In genomic region chr1:158714754-158715153, GRCh38 we compare ENCODE assay signal across 30 cellular contexts. TPM values are rescaled to one million over a fixed set of nuclear protein-coding genes. Genes with fewer than 3 reads are reported as not detected.
"Had no signal": no experiment of that assay in that cellular context is flagged by ENCODE, and none has a peak within 500 bp of the region (broad histone marks: within the 10 kb centered on the region; RNA-seq: fewer than 3 reads in every experiment).

No MANE protein-coding gene starts in this region.

- H3K27ac Mint-ChIP-seq: activated CD4-positive, alpha-beta memory T cell treated with anti-CD3 and anti-CD28 coated beads, Interleukin-2, amount 10 ng/mL, durations not matched to agents 7 days and 5 days; activated CD4-positive, alpha-beta T cell treated with anti-CD3 and anti-CD28 coated beads, Interleukin-2, amount 10 ng/mL, durations not matched to agents 7 days and 5 days; activated naive CD8-positive, alpha-beta T cell treated with anti-CD3 and anti-CD28 coated beads for 36 hours; activated naive CD8-positive, alpha-beta T cell treated with anti-CD3 and anti-CD28 coated beads, Interleukin-2, amount 50 U/mL, for 24 hours; activated T-cell treated with anti-CD3 and anti-CD28 coated beads, Interleukin-2, amount 50 U/mL, for 24 hours; activated T-cell treated with anti-CD3 and anti-CD28 coated beads, Interleukin-2, amount 50 U/mL, for 72 hours had no signal

- H3K4me3 Mint-ChIP-seq: activated CD4-positive, alpha-beta memory T cell treated with anti-CD3 and anti-CD28 coated beads, Interleukin-2, amount 10 ng/mL, durations not matched to agents 7 days and 5 days; activated CD4-positive, alpha-beta T cell treated with anti-CD3 and anti-CD28 coated beads, Interleukin-2, amount 10 ng/mL, durations not matched to agents 7 days and 5 days; activated naive CD8-positive, alpha-beta T cell treated with anti-CD3 and anti-CD28 coated beads for 36 hours; activated naive CD8-positive, alpha-beta T cell treated with anti-CD3 and anti-CD28 coated beads, Interleukin-2, amount 50 U/mL, for 24 hours; activated T-cell treated with anti-CD3 and anti-CD28 coated beads, Interleukin-2, amount 50 U/mL, for 24 hours; activated T-cell treated with anti-CD3 and anti-CD28 coated beads, Interleukin-2, amount 50 U/mL, for 72 hours had no signal

- H3K9me3 Mint-ChIP-seq: activated CD4-positive, alpha-beta memory T cell treated with anti-CD3 and anti-CD28 coated beads, Interleukin-2, amount 10 ng/mL, durations not matched to agents 7 days and 5 days; activated CD4-positive, alpha-beta T cell treated with anti-CD3 and anti-CD28 coated beads, Interleukin-2, amount 10 ng/mL, durations not matched to agents 7 days and 5 days; activated naive CD8-positive, alpha-beta T cell treated with anti-CD3 and anti-CD28 coated beads for 36 hours; activated naive CD8-positive, alpha-beta T cell treated with anti-CD3 and anti-CD28 coated beads, Interleukin-2, amount 50 U/mL, for 24 hours; activated T-cell treated with anti-CD3 and anti-CD28 coated beads, Interleukin-2, amount 50 U/mL, for 24 hours had no signal

- H3K27ac ChIP-seq: adrenal gland, body of pancreas, esophagus muscularis mucosa, gastroesophageal sphincter, heart right ventricle had no signal

- H3K4me3 ChIP-seq: adrenal gland, body of pancreas, esophagus muscularis mucosa, gastroesophageal sphincter, heart right ventricle had no signal

- ATAC-seq: activated naive CD8-positive, alpha-beta T cell treated with anti-CD3 and anti-CD28 coated beads, Interleukin-2, amount 50 U/mL, for 24 hours; activated T-cell treated with anti-CD3 and anti-CD28 coated beads, Interleukin-2, amount 50 U/mL, for 72 hours; body of pancreas; gastroesophageal sphincter; heart right ventricle had no signal

- H3K27me3 ChIP-seq: adrenal gland, body of pancreas, gastroesophageal sphincter, heart right ventricle had no signal

- H3K4me1 Mint-ChIP-seq: activated CD4-positive, alpha-beta T cell treated with anti-CD3 and anti-CD28 coated beads, Interleukin-2, amount 10 ng/mL, durations not matched to agents 7 days and 5 days had no signal

- FAIRE-seq: colon had no signal

- H3K36me3 ChIP-seq: adrenal gland, esophagus muscularis mucosa, gastroesophageal sphincter, heart right ventricle had no signal

- DNase-seq: activated CD4-positive, alpha-beta memory T cell treated with anti-CD3 and anti-CD28 coated beads, Interleukin-2, amount 10 ng/mL, durations not matched to agents 7 days and 5 days; activated CD4-positive, alpha-beta T cell treated with anti-CD3 and anti-CD28 coated beads for 1 hour; activated CD4-positive, alpha-beta T cell treated with anti-CD3 and anti-CD28 coated beads for 4 hours; activated CD4-positive, alpha-beta T cell treated with anti-CD3 and anti-CD28 coated beads, Interleukin-2, amount 10 ng/mL, durations not matched to agents 7 days and 5 days; activated CD4-positive, alpha-beta T cell treated with anti-CD3 and anti-CD28 coated beads, Interleukin-2, amount 50 U/mL, for 4 hours; activated CD8-positive, alpha-beta memory T cell treated with anti-CD3 and anti-CD28 coated beads, Interleukin-2, amount 50 U/mL, for 48 hours; activated gamma-delta T cell; activated naive CD4-positive, alpha-beta T cell; activated naive CD4-positive, alpha-beta T cell treated with anti-CD3 and anti-CD28 coated beads, Interleukin-2, amount 50 U/mL, for 16 hours; activated naive CD8-positive, alpha-beta T cell treated with anti-CD3 and anti-CD28 coated beads for 36 hours; activated naive CD8-positive, alpha-beta T cell treated with anti-CD3 and anti-CD28 coated beads, Interleukin-2, amount 50 U/mL, for 24 hours; activated T-cell treated with anti-CD3 and anti-CD28 coated beads for 4 hours; activated T-cell treated with anti-CD3 and anti-CD28 coated beads, Interleukin-2, amount 50 U/mL, for 24 hours; activated T-cell treated with anti-CD3 and anti-CD28 coated beads, Interleukin-2, amount 50 U/mL, for 72 hours; adrenal gland; amygdala; aorta; body of pancreas; caudate nucleus; effector memory CD4-positive, alpha-beta T cell; erythroblast; foreskin melanocyte; heart right ventricle had no signal

- H3K36me3 Mint-ChIP-seq: activated naive CD8-positive, alpha-beta T cell treated with anti-CD3 and anti-CD28 coated beads for 36 hours had no signal

- H3K9me3 ChIP-seq: adrenal gland, body of pancreas, esophagus muscularis mucosa, gastroesophageal sphincter, heart right ventricle had no signal

- H3K4me1 ChIP-seq: adrenal gland, body of pancreas, esophagus muscularis mucosa, gastroesophageal sphincter, heart right ventricle had no signal

RNA-seq across cellular contexts. Expression of gene OR6K3, which starts 5.8 kb away (rescaled TPM):
- total RNA-seq: activated CD4-positive, alpha-beta memory T cell treated with anti-CD3 and anti-CD28 coated beads, Interleukin-2, amount 10 ng/mL, durations not matched to agents 7 days and 5 days; activated CD4-positive, alpha-beta T cell treated with anti-CD3 and anti-CD28 coated beads, Interleukin-2, amount 10 ng/mL, durations not matched to agents 7 days and 5 days; activated naive CD8-positive, alpha-beta T cell treated with anti-CD3 and anti-CD28 coated beads for 36 hours; activated T-cell treated with anti-CD3 and anti-CD28 coated beads, Interleukin-2, amount 50 U/mL, for 72 hours; adrenal gland; aorta; body of pancreas; chondrocyte; dermis microvascular lymphatic vessel endothelial cell; esophagus muscularis mucosa; glomerular endothelial cell; heart right ventricle; T-helper 1 cell treated with Interleukin-12 subunit alpha and Interleukin-12 subunit beta and Interleukin-4 antibody, amounts not matched to agents 30 ng/mL and 1 ng/mL, for 36 hours had no signal
- polyA plus RNA-seq: aorta, heart right ventricle had no signal

RNA-seq across cellular contexts. Expression of gene OR6K2, which starts 14.3 kb away (rescaled TPM):
- total RNA-seq: activated CD4-positive, alpha-beta memory T cell treated with anti-CD3 and anti-CD28 coated beads, Interleukin-2, amount 10 ng/mL, durations not matched to agents 7 days and 5 days; activated CD4-positive, alpha-beta T cell treated with anti-CD3 and anti-CD28 coated beads, Interleukin-2, amount 10 ng/mL, durations not matched to agents 7 days and 5 days; activated naive CD8-positive, alpha-beta T cell treated with anti-CD3 and anti-CD28 coated beads for 36 hours; activated T-cell treated with anti-CD3 and anti-CD28 coated beads, Interleukin-2, amount 50 U/mL, for 72 hours; adrenal gland; aorta; body of pancreas; chondrocyte; dermis microvascular lymphatic vessel endothelial cell; esophagus muscularis mucosa; gastroesophageal sphincter; glomerular endothelial cell; heart right ventricle; T-helper 1 cell treated with Interleukin-12 subunit alpha and Interleukin-12 subunit beta and Interleukin-4 antibody, amounts not matched to agents 30 ng/mL and 1 ng/mL, for 36 hours had no signal
- polyA plus RNA-seq: adrenal gland, aorta, heart right ventricle had no signal

RNA-seq across cellular contexts. Expression of gene SPTA1, which starts 28.2 kb away (rescaled TPM):
- total RNA-seq: activated CD4-positive, alpha-beta memory T cell treated with anti-CD3 and anti-CD28 coated beads, Interleukin-2, amount 10 ng/mL, durations not matched to agents 7 days and 5 days; activated CD4-positive, alpha-beta T cell treated with anti-CD3 and anti-CD28 coated beads, Interleukin-2, amount 10 ng/mL, durations not matched to agents 7 days and 5 days; activated naive CD8-positive, alpha-beta T cell treated with anti-CD3 and anti-CD28 coated beads for 36 hours; activated T-cell treated with anti-CD3 and anti-CD28 coated beads, Interleukin-2, amount 50 U/mL, for 72 hours; body of pancreas; chondrocyte; glomerular endothelial cell; T-helper 1 cell treated with Interleukin-12 subunit alpha and Interleukin-12 subunit beta and Interleukin-4 antibody, amounts not matched to agents 30 ng/mL and 1 ng/mL, for 36 hours had no signal
- polyA plus RNA-seq: aorta had no signal

RNA-seq across cellular contexts. Expression of gene OR6K6, which starts 39.8 kb away (rescaled TPM):
- total RNA-seq: activated CD4-positive, alpha-beta memory T cell treated with anti-CD3 and anti-CD28 coated beads, Interleukin-2, amount 10 ng/mL, durations not matched to agents 7 days and 5 days; activated CD4-positive, alpha-beta T cell treated with anti-CD3 and anti-CD28 coated beads, Interleukin-2, amount 10 ng/mL, durations not matched to agents 7 days and 5 days; activated naive CD8-positive, alpha-beta T cell treated with anti-CD3 and anti-CD28 coated beads for 36 hours; activated T-cell treated with anti-CD3 and anti-CD28 coated beads, Interleukin-2, amount 50 U/mL, for 72 hours; adrenal gland; aorta; body of pancreas; chondrocyte; dermis microvascular lymphatic vessel endothelial cell; esophagus muscularis mucosa; gastroesophageal sphincter; glomerular endothelial cell; heart right ventricle; T-helper 1 cell treated with Interleukin-12 subunit alpha and Interleukin-12 subunit beta and Interleukin-4 antibody, amounts not matched to agents 30 ng/mL and 1 ng/mL, for 36 hours had no signal
- polyA plus RNA-seq: adrenal gland, heart right ventricle had no signal

RNA-seq across cellular contexts. Expression of gene OR6N1, which starts 57.2 kb away (rescaled TPM):
- total RNA-seq: activated CD4-positive, alpha-beta memory T cell treated with anti-CD3 and anti-CD28 coated beads, Interleukin-2, amount 10 ng/mL, durations not matched to agents 7 days and 5 days; activated CD4-positive, alpha-beta T cell treated with anti-CD3 and anti-CD28 coated beads, Interleukin-2, amount 10 ng/mL, durations not matched to agents 7 days and 5 days; activated naive CD8-positive, alpha-beta T cell treated with anti-CD3 and anti-CD28 coated beads for 36 hours; activated T-cell treated with anti-CD3 and anti-CD28 coated beads, Interleukin-2, amount 50 U/mL, for 72 hours; adrenal gland; aorta; body of pancreas; chondrocyte; dermis microvascular lymphatic vessel endothelial cell; esophagus muscularis mucosa; gastroesophageal sphincter; glomerular endothelial cell; heart right ventricle; T-helper 1 cell treated with Interleukin-12 subunit alpha and Interleukin-12 subunit beta and Interleukin-4 antibody, amounts not matched to agents 30 ng/mL and 1 ng/mL, for 36 hours had no signal
- polyA plus RNA-seq: adrenal gland, aorta, heart right ventricle had no signal
